26 cellular contexts compared by ENCODE assay signal in the genomic region with DNA sequence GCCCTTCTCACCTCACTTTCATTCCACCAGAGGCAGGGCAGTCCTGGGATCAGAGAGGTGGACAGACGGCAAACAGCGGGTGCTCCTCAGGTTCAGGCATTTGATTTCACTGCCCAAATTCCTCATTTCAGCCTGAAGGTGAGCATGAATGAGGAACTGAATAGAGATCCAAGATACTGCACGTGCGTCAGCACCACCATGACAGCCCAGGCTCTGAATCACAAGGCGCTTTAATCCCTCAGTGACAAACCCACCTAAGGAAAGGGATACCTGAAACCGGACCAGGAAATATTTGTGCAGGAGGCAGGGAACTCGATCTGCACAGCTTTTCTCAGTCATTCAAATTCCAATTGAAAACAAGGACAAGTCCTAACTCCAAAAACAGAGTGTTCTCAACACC.
"Had no signal": no experiment of that assay in that cellular context is flagged by ENCODE, and none has a peak within 500 bp of the region (broad histone marks: within the 10 kb centered on the region; RNA-seq: fewer than 3 reads in every experiment).

No MANE protein-coding gene starts in this region.

- H3K4me1 ChIP-seq: body of pancreas had no signal

- H3K36me3 ChIP-seq: ascending aorta had no signal

- DNase-seq: activated B cell treated with CpG ODN at 0.5 μM for 24 hours; activated CD4-positive, alpha-beta T cell treated with anti-CD3 and anti-CD28 coated beads for 1 hour; activated CD4-positive, alpha-beta T cell treated with anti-CD3 and anti-CD28 coated beads, Interleukin-2, amount 10 ng/mL, durations not matched to agents 24 days and 14 days; activated CD4-positive, alpha-beta T cell treated with anti-CD3 and anti-CD28 coated beads, Interleukin-2, amount 50 U/mL, for 48 hours; activated CD8-positive, alpha-beta memory T cell treated with anti-CD3 and anti-CD28 coated beads, Interleukin-2, amount 10 ng/mL, durations not matched to agents 7 days and 5 days; activated effector memory CD4-positive, alpha-beta T cell treated with Interleukin-2 at 50 U/mL for 16 hours; activated naive CD4-positive, alpha-beta T cell; activated naive CD8-positive, alpha-beta T cell treated with anti-CD3 and anti-CD28 coated beads, Interleukin-2, amount 50 U/mL, for 24 hours; activated T-cell treated with anti-CD3 and anti-CD28 coated beads, Interleukin-2, amount 50 U/mL, for 24 hours; amniotic stem cell; body of pancreas; Kasumi-1; KBM-7; NCI-H1105 treated with DMSO at 0.1 percent for 48 hours; NCI-H1436 treated with DMSO at 0.1 percent for 48 hours; NCI-H187; NCI-H2081; NCI-H2171 treated with DMSO at 0.1 percent for 48 hours; NCI-H226; SIG-M5; T-helper 17 cell; T-helper 9 cell had no signal

- FAIRE-seq: TTC549 had no signal

- H3K4me3 ChIP-seq: ascending aorta, body of pancreas, PC-9 had no signal

- ATAC-seq: activated CD8-positive, alpha-beta memory T cell treated with anti-CD3 and anti-CD28 coated beads, Interleukin-2, amount 10 ng/mL, durations not matched to agents 7 days and 5 days; activated naive CD4-positive, alpha-beta T cell treated with anti-CD3 and anti-CD28 coated beads, Interleukin-2, amount 50 U/mL, for 72 hours; activated naive CD8-positive, alpha-beta T cell treated with anti-CD3 and anti-CD28 coated beads, Interleukin-2, amount 50 U/mL, for 24 hours; body of pancreas; T-helper 17 cell had no signal

- H3K9me3 ChIP-seq: ascending aorta, body of pancreas had no signal

- H3K4me2 ChIP-seq: PC-9 had no signal

- H3K27ac ChIP-seq: ascending aorta, body of pancreas, PC-9 had no signal

- H3K27me3 ChIP-seq: ascending aorta, body of pancreas had no signal

- H2AFZ ChIP-seq: PC-9 had no signal
